ENCODE assay signal across 11 cellular contexts in the genomic region with DNA sequence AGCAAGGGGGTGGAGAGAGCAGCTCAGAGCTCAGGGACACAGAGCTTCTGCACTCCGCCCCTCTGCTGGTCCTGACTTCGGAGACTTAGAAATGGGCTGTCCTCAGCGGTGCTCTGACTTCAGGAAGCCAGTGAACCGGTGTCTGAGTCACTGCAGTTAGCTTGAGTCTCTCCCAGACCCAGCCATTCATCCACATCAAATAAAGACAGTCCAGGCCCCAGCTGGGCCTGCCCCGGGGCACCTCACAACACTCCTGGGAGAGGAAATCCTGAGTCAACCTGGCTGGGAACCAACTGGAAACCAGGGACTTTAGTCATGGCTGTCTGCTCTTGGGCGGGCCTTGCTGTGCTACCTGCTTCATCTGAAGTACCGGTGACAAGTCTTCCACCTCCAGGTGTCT. TPM values are rescaled to one million over a fixed set of nuclear protein-coding genes. Genes with fewer than 3 reads are reported as not detected.
DNase-seq lines count a peak whose midpoint lies in the region; ATAC-seq and TF ChIP-seq lines count a peak whose summit lies in the region.
"Had no signal": no experiment of that assay in that cellular context is flagged by ENCODE, and none has a peak within 500 bp of the region (broad histone marks: within the 10 kb centered on the region; RNA-seq: fewer than 3 reads in every experiment).

No MANE protein-coding gene starts in this region.

- TF ChIP-seq EP300 in Ishikawa (IDR thresholded peaks at IDR 0.05; ENCODE audit: borderline replicate concordance), result peak; percentile 100

- TF ChIP-seq CTCF in choroid plexus epithelial cell (conservative IDR thresholded peaks at IDR 0.05; ENCODE audit: low read depth, low read length), result no peak

- no peak overlapping the region for H3K4me3 ChIP-seq in choroid plexus epithelial cell (ENCODE audit: low read depth, low read length)

- TF ChIP-seq RAD21 in Ishikawa (IDR thresholded peaks at IDR 0.05; ENCODE audit: low read depth), result peak; percentile 21; the same call in 1 of the 2 replicates

- peak; percentile 100 for DNase-seq in ACHN
- peak; percentile 86 for DNase-seq in choroid plexus epithelial cell (ENCODE audit: low read depth)
- peak; percentile 80 for DNase-seq in mucosa of gallbladder (ENCODE audit: low spot score)
- no peak for DNase-seq in NCI-H1417 treated with DMSO at 0.1 percent for 48 hours (lab: John Stamatoyannopoulos, UW)
- DNase-seq in DMS153 treated with DMSO at 0.1 percent for 48 hours (lab: John Stamatoyannopoulos, UW; ENCODE audit: unreplicated experiment), result no peak
- DNase-seq: activated T-cell treated with anti-CD3 and anti-CD28 coated beads for 4 hours, DMS 273 treated with DMSO at 0.1 percent for 48 hours, NCI-H345 had no signal

- no peak for ATAC-seq in HG02884 (IDR thresholded peaks at IDR 0.05; ENCODE audit: unreplicated experiment)
- no peak for ATAC-seq in HG03565 (IDR thresholded peaks at IDR 0.05; ENCODE audit: unreplicated experiment)

- in situ Hi-C loops in ACHN (cut with HindIII; ENCODE audit: low pct_ligation_motif_present, low pct_unique_long_range_greater_than_20kb, low sequenced_read_pairs), result no loop called here

TF ChIP-seq in Ishikawa, 13 proteins besides CTCF, POLR2A, EP300 and RAD21:
- TF ChIP-seq TAF1 (IDR thresholded peaks at IDR 0.05; ENCODE audit: low read depth) (no peak), EGR1 (IDR thresholded peaks at IDR 0.05) (no peak), ZBTB7A (IDR thresholded peaks at IDR 0.05; ENCODE audit: low read depth) (no peak), TEAD4 (IDR thresholded peaks at IDR 0.05) (peak; percentile 89), NFIC (IDR thresholded peaks at IDR 0.05) (peak; percentile 100), CREB1 (IDR thresholded peaks at IDR 0.05; ENCODE audit: low read depth) (no peak), YY1 (IDR thresholded peaks at IDR 0.05; ENCODE audit: low read depth) (peak; percentile 83), TCF12 (IDR thresholded peaks at IDR 0.05; ENCODE audit: low read depth) (peak; percentile 99), FOXM1 (IDR thresholded peaks at IDR 0.05; ENCODE audit: borderline replicate concordance, low read depth) (peak; percentile 98)
- TF ChIP-seq, protein P1, sequence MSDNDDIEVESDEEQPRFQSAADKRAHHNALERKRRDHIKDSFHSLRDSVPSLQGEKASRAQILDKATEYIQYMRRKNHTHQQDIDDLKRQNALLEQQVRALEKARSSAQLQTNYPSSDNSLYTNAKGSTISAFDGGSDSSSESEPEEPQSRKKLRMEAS (IDR thresholded peaks at IDR 0.05), result no peak
- TF ChIP-seq, protein P2, sequence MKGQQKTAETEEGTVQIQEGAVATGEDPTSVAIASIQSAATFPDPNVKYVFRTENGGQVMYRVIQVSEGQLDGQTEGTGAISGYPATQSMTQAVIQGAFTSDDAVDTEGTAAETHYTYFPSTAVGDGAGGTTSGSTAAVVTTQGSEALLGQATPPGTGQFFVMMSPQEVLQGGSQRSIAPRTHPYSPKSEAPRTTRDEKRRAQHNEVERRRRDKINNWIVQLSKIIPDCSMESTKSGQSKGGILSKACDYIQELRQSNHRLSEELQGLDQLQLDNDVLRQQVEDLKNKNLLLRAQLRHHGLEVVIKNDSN (IDR thresholded peaks at IDR 0.05), result no peak
- TF ChIP-seq, protein P3, sequence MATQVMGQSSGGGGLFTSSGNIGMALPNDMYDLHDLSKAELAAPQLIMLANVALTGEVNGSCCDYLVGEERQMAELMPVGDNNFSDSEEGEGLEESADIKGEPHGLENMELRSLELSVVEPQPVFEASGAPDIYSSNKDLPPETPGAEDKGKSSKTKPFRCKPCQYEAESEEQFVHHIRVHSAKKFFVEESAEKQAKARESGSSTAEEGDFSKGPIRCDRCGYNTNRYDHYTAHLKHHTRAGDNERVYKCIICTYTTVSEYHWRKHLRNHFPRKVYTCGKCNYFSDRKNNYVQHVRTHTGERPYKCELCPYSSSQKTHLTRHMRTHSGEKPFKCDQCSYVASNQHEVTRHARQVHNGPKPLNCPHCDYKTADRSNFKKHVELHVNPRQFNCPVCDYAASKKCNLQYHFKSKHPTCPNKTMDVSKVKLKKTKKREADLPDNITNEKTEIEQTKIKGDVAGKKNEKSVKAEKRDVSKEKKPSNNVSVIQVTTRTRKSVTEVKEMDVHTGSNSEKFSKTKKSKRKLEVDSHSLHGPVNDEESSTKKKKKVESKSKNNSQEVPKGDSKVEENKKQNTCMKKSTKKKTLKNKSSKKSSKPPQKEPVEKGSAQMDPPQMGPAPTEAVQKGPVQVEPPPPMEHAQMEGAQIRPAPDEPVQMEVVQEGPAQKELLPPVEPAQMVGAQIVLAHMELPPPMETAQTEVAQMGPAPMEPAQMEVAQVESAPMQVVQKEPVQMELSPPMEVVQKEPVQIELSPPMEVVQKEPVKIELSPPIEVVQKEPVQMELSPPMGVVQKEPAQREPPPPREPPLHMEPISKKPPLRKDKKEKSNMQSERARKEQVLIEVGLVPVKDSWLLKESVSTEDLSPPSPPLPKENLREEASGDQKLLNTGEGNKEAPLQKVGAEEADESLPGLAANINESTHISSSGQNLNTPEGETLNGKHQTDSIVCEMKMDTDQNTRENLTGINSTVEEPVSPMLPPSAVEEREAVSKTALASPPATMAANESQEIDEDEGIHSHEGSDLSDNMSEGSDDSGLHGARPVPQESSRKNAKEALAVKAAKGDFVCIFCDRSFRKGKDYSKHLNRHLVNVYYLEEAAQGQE (IDR thresholded peaks at IDR 0.05; ENCODE audit: low read depth), result no peak

RNA-seq across cellular contexts. Expression of a gene that starts 5.4 kb away (rescaled TPM):
- total RNA-seq in mucosa of gallbladder, result 48.8 TPM

Comparison
In these comparisons a context has a peak if more than half of its experiments do, and no peak if none do; other contexts are left out.
1. DNase-seq: peak in ACHN (single experiment), choroid plexus epithelial cell (single experiment) and mucosa of gallbladder (single experiment); none in NCI-H1417 treated with DMSO at 0.1 percent for 48 hours (single experiment) and DMS153 treated with DMSO at 0.1 percent for 48 hours (single experiment).